In genomic region chr2:83795777-83796176, GRCh38 we compare ENCODE assay signal across 19 cellular contexts.
DNase-seq lines count a peak whose midpoint lies in the region; ATAC-seq, FAIRE-seq and TF ChIP-seq lines count a peak whose summit lies in the region.
"Had no signal": no experiment of that assay in that cellular context is flagged by ENCODE, and none has a peak within 500 bp of the region (broad histone marks: within the 10 kb centered on the region; RNA-seq: fewer than 3 reads in every experiment).

No MANE protein-coding gene starts in this region.

- H2AFZ ChIP-seq in K562 (ENCODE audit: low read depth, low read length), result no peak overlapping the region; the same call in 1 of the 2 replicates
- H2AFZ ChIP-seq in neural cell (ENCODE audit: low read depth, low read length), result no peak overlapping the region

- H3K9me3 ChIP-seq in K562 (replicated peaks; ENCODE audit: control insufficient read depth, insufficient read depth, low read depth, low read length) (no peaks in the 10 kb centered on the region), neural cell (ENCODE audit: low read length) (no peaks in the 10 kb centered on the region)
- H3K9me3 ChIP-seq: BLaER1 treated with 17β-estradiol and CSF1 and Interleukin-3, amounts not matched to agents 10 nM and 100 nM; Caco-2 had no signal

- H3K9ac ChIP-seq in K562 (ENCODE audit: insufficient read depth in 1 of 2, low read depth in 2 of 2, low read length in 2 of 2), result no peak overlapping the region
- H3K9ac ChIP-seq in neural cell (ENCODE audit: low read length), result no peak overlapping the region
- H3K9ac ChIP-seq: BLaER1 treated with 17β-estradiol and CSF1 and Interleukin-3, amounts not matched to agents 10 nM and 100 nM had no signal

- TF ChIP-seq POLR2A in K562 (conservative IDR thresholded peaks at IDR 0.05), result no peak

- TF ChIP-seq CTCF in K562 (IDR thresholded peaks at IDR 0.05 in 2 of 3, conservative IDR thresholded peaks at IDR 0.05 in 1 of 3; ENCODE audit: insufficient read depth in 2 of 3, low read depth in 1 of 3, low read length in 3 of 3) (no peak), neural cell (IDR thresholded peaks at IDR 0.05; ENCODE audit: poor library complexity, severe bottlenecking) (no peak)

- WGBS in K562 (ENCODE audit: insufficient coverage, low coverage, missing lambda C conversion rate), result 43% methylated on average over 3 of the region's 3 CpGs

- H3K4me3 ChIP-seq in K562 (no peak overlapping the region), neural cell (ENCODE audit: low read length) (no peak overlapping the region)
- H3K4me3 ChIP-seq: BLaER1 treated with 17β-estradiol and CSF1 and Interleukin-3, amounts not matched to agents 10 nM and 100 nM had no signal

- H3K4me1 ChIP-seq in K562 (replicated peaks in 1 of 2; ENCODE audit: control insufficient read depth in 2 of 2, insufficient read depth in 2 of 2, low read length in 2 of 2), result peaks cover 0 to 4% of the 10 kb centered on the region in 2 experiments; a peak in 2 of 5 replicates
- H3K4me1 ChIP-seq: BLaER1 treated with 17β-estradiol and CSF1 and Interleukin-3, amounts not matched to agents 10 nM and 100 nM; Caco-2 had no signal

- BruUV-seq in K562 (replicated peaks; lab: Mats Ljungman, UMichigan), result no TSS peak

- peak; percentile 71 for ATAC-seq in K562
- ATAC-seq: CD8-positive, alpha-beta T cell had no signal

- TF ChIP-seq RAD21 in K562 (CRISPR knock-in tag; conservative IDR thresholded peaks at IDR 0.05 in 1 of 2, IDR thresholded peaks at IDR 0.05 in 1 of 2) (no peak), neural cell (conservative IDR thresholded peaks at IDR 0.05) (no peak)

- peak; percentile 16; the same call in 1 of the 2 replicates for TF ChIP-seq EP300 in K562 (IDR thresholded peaks at IDR 0.05; ENCODE audit: low read length)
- peak; percentile 63 for TF ChIP-seq EP300 in neural cell (conservative IDR thresholded peaks at IDR 0.05; ENCODE audit: poor library complexity, severe bottlenecking)

- CTCF ChIA-PET in K562 (lab: Yijun Ruan, JAX; ENCODE audit: low intra/inter-chr PET ratio), result no interaction called here

- POLR2A ChIA-PET in K562 (lab: Yijun Ruan, JAX), result interaction anchor here (0.6 kb wide), 1 partner anchor 113 kb away, joined by 4 read pairs; no protein-coding TSS in a partner anchor

- DNase-seq in K562 (ENCODE audit: extremely low read depth in 1 of 4, low spot score in 3 of 4) (no peak), epidermal melanocyte (ENCODE audit: insufficient read length, low spot score) (no peak), GM19240 (ENCODE audit: insufficient read length, low spot score) (no peak)
- DNase-seq in effector CD8-positive, alpha-beta T cell (lab: John Stamatoyannopoulos, UW), result no peak
- DNase-seq: 8988T; ACHN; Caco-2; Calu3; CD4-positive, alpha-beta T cell; CD8-positive, alpha-beta T cell; DMS79 treated with DMSO at 0.1 percent for 48 hours; GF-D8 had no signal

- no peaks in the 10 kb centered on the region for H3F3A ChIP-seq in neural cell (ENCODE audit: insufficient read depth, low read length, poor library complexity, severe bottlenecking)

- in situ Hi-C loops in K562 (cut with MboI), result no loop called here

- intact Hi-C loops in K562 (cut with micrococcal nuclease), result no loop called here

- FAIRE-seq in K562 (lab: Jason Lieb, UNC), result no peak
- FAIRE-seq: A204.1, D721Med, G401.6, GM12891 had no signal

- no peaks in the 10 kb centered on the region for H3K9me2 ChIP-seq in neural cell (ENCODE audit: insufficient read depth, low read length)

- no peaks in the 10 kb centered on the region for H3K9me1 ChIP-seq in K562 (ENCODE audit: control insufficient read depth, insufficient read depth, low read length)

- peaks cover 9% of the 10 kb centered on the region; the same call in 1 of the 3 replicates for H3K79me2 ChIP-seq in K562 (ENCODE audit: control insufficient read depth, insufficient read depth, low read length)
- no peaks in the 10 kb centered on the region for H3K79me2 ChIP-seq in neural cell (replicated peaks; ENCODE audit: insufficient read depth, low read length)

- H3K27ac ChIP-seq in K562 (ENCODE audit: extremely low read depth, low read depth, low read length) (no peak overlapping the region), neural cell (ENCODE audit: low read length) (no peak overlapping the region)
- H3K27ac ChIP-seq: BLaER1 treated with 17β-estradiol and CSF1 and Interleukin-3, amounts not matched to agents 10 nM and 100 nM; C4-2B had no signal

- H3K27me3 ChIP-seq in K562 (ENCODE audit: control insufficient read depth in 2 of 2, insufficient read depth in 2 of 2, low read length in 2 of 2), result no peaks in the 10 kb centered on the region
- H3K27me3 ChIP-seq in neural cell (ENCODE audit: insufficient read depth, low read depth, low read length), result no peaks in the 10 kb centered on the region
- H3K27me3 ChIP-seq: BLaER1 treated with 17β-estradiol and CSF1 and Interleukin-3, amounts not matched to agents 10 nM and 100 nM had no signal

- no peaks in the 10 kb centered on the region for H4K20me1 ChIP-seq in K562 (replicated peaks; ENCODE audit: control insufficient read depth, insufficient read depth, low read length)
- no peaks in the 10 kb centered on the region for H4K20me1 ChIP-seq in neural cell (ENCODE audit: insufficient read depth)
- H4K20me1 ChIP-seq: BLaER1 treated with 17β-estradiol and CSF1 and Interleukin-3, amounts not matched to agents 10 nM and 100 nM had no signal

- H3K4me2 ChIP-seq in K562 (ENCODE audit: insufficient read depth, low read length), result no peak overlapping the region
- no peak overlapping the region for H3K4me2 ChIP-seq in neural cell (ENCODE audit: low read length)
- H3K4me2 ChIP-seq: BLaER1 treated with 17β-estradiol and CSF1 and Interleukin-3, amounts not matched to agents 10 nM and 100 nM had no signal

- H3K36me3 ChIP-seq in K562 (ENCODE audit: control insufficient read depth, insufficient read depth, low read length), result no peaks in the 10 kb centered on the region
- no peaks in the 10 kb centered on the region for H3K36me3 ChIP-seq in neural cell (ENCODE audit: insufficient read depth, low read length)
- H3K36me3 ChIP-seq: BLaER1 treated with 17β-estradiol and CSF1 and Interleukin-3, amounts not matched to agents 10 nM and 100 nM had no signal

TF ChIP-seq in K562, 482 proteins besides CTCF, POLR2A, EP300 and RAD21 (continues in another document):
- peak; percentile 67; the same call in 1 of the 2 replicates for TF ChIP-seq PKNOX1 (IDR thresholded peaks at IDR 0.05)
- TF ChIP-seq ZNF551 (CRISPR knock-in tag; IDR thresholded peaks at IDR 0.05), result no peak
- TF ChIP-seq DPF2 (IDR thresholded peaks at IDR 0.05), result peak; percentile 38; the same call in 1 of the 2 replicates
- TF ChIP-seq MEIS2 (IDR thresholded peaks at IDR 0.05; ENCODE audit: partially characterized antibody), result peak; percentile 95
- TF ChIP-seq LEF1 (IDR thresholded peaks at IDR 0.05), result peak; percentile 32; the same call in 1 of the 2 replicates

TF ChIP-seq in neural cell, 6 proteins besides CTCF, POLR2A, EP300 and RAD21:
- TF ChIP-seq MXI1 (conservative IDR thresholded peaks at IDR 0.05; ENCODE audit: poor library complexity, severe bottlenecking), result no peak
- no peak for TF ChIP-seq EZH2 (IDR thresholded peaks at IDR 0.05; ENCODE audit: borderline replicate concordance, insufficient read depth, low read length, poor library complexity, severe bottlenecking)
- TF ChIP-seq SMC3 (conservative IDR thresholded peaks at IDR 0.05; ENCODE audit: poor library complexity), result no peak
- no peak for TF ChIP-seq TAF1 (IDR thresholded peaks at IDR 0.05; ENCODE audit: low read depth)
- peak; percentile 64 for TF ChIP-seq POLR2AphosphoS5 (IDR thresholded peaks at IDR 0.05)
- no peak for TF ChIP-seq REST (IDR thresholded peaks at IDR 0.05; ENCODE audit: borderline replicate concordance)
TF ChIP-seq in neural cell: peak in this region for 1.
